22 cellular contexts compared by ENCODE assay signal in the genomic region with DNA sequence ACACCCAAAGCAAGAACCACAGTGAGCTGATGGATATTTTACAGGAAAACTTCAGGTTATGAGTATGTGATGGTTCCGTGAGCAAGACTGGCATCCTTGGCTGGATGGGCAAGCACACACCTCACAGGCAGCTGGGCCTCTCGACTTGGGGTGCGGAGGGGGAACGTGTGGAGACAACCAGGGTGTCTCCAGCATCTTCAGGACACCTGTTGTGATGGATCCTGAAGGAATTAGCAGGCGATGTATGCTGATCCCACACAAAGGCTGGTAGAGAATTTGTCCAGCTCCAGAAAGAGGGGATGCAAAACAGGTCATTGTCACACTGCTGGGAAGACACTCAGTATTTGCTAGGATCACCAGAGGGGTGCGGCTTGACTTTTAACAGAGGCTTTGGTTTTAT. TPM values are rescaled to one million over a fixed set of nuclear protein-coding genes. Genes with fewer than 3 reads are reported as not detected.
DNase-seq lines count a peak whose midpoint lies in the region; ATAC-seq and TF ChIP-seq lines count a peak whose summit lies in the region.
"Had no signal": no experiment of that assay in that cellular context is flagged by ENCODE, and none has a peak within 500 bp of the region (broad histone marks: within the 10 kb centered on the region; RNA-seq: fewer than 3 reads in every experiment).

No MANE protein-coding gene starts in this region.

- peaks cover 15% of the 10 kb centered on the region for H3K4me1 Mint-ChIP-seq in T-helper 1 cell treated with Interleukin-12 subunit alpha and Interleukin-12 subunit beta and Interleukin-4 antibody, amounts not matched to agents 30 μg/mL and 1 μg/mL, for 36 hours (ENCODE audit: low read depth)
- peaks cover 17% of the 10 kb centered on the region for H3K4me1 Mint-ChIP-seq in T-helper 17 cell
- H3K4me1 Mint-ChIP-seq: B cell had no signal

- H3K36me3 ChIP-seq in sigmoid colon = peaks cover 25 to 67% (median 46%) of the 10 kb centered on the region in 4 donors

- H3K9me3 ChIP-seq in T-helper 17 cell (ENCODE audit: control insufficient read depth, low read length, poor library complexity, severe bottlenecking) (no peaks in the 10 kb centered on the region), sigmoid colon (no peaks in the 10 kb centered on the region)
- H3K9me3 ChIP-seq: esophagus squamous epithelium, vagina had no signal

- TF ChIP-seq CTCF in sigmoid colon (IDR thresholded peaks at IDR 0.05) = no peak

- H3K4me1 ChIP-seq in sigmoid colon = peaks cover 0 to 8% (median 0%) of the 10 kb centered on the region in 4 donors

- intact Hi-C loops in sigmoid colon (cut with DNase I) = no loop called here

- H3K27me3 Mint-ChIP-seq in T-helper 1 cell treated with Interleukin-12 subunit alpha and Interleukin-12 subunit beta and Interleukin-4 antibody, amounts not matched to agents 30 μg/mL and 1 μg/mL, for 36 hours (ENCODE audit: low read depth) = no peaks in the 10 kb centered on the region
- H3K27me3 Mint-ChIP-seq in T-helper 17 cell = no peaks in the 10 kb centered on the region
- H3K27me3 Mint-ChIP-seq: activated CD4-positive, alpha-beta T cell treated with anti-CD3 and anti-CD28 coated beads for 36 hours; B cell had no signal

- ATAC-seq in T-helper 17 cell = no peak
- no peak for ATAC-seq in GM19023 (IDR thresholded peaks at IDR 0.05; ENCODE audit: unreplicated experiment)
- ATAC-seq in GM18511 (IDR thresholded peaks at IDR 0.05; ENCODE audit: unreplicated experiment) = no peak
- ATAC-seq: activated CD4-positive, alpha-beta T cell treated with anti-CD3 and anti-CD28 coated beads for 36 hours; HCT116; left cardiac atrium had no signal

- H3K4me3 ChIP-seq in sigmoid colon = no peak overlapping the region
- H3K4me3 ChIP-seq: esophagus squamous epithelium, SK-N-MC, vagina had no signal

- H3K4me3 Mint-ChIP-seq in T-helper 1 cell treated with Interleukin-12 subunit alpha and Interleukin-12 subunit beta and Interleukin-4 antibody, amounts not matched to agents 30 μg/mL and 1 μg/mL, for 36 hours = no peak overlapping the region
- H3K4me3 Mint-ChIP-seq in T-helper 17 cell = peak overlapping the region; percentile 19
- H3K4me3 Mint-ChIP-seq: activated CD4-positive, alpha-beta T cell treated with anti-CD3 and anti-CD28 coated beads for 36 hours; B cell had no signal

- no peaks in the 10 kb centered on the region for H3K27me3 ChIP-seq in sigmoid colon
- H3K27me3 ChIP-seq: esophagus squamous epithelium, vagina had no signal

- no peak overlapping the region for H3K27ac ChIP-seq in sigmoid colon
- H3K27ac ChIP-seq: esophagus squamous epithelium, SK-N-MC, vagina had no signal

- no peak for TF ChIP-seq POLR2A in sigmoid colon (IDR thresholded peaks at IDR 0.05)

- DNase-seq in T-helper 1 cell = no peak
- no peak for DNase-seq in T-helper 17 cell
- peak; percentile 11 for DNase-seq in islet precursor cell
- DNase-seq in sigmoid colon = peak; percentile 17
- DNase-seq in hypothalamus (lab: John Stamatoyannopoulos, UW) = no peak
- DNase-seq: 8988T; activated CD4-positive, alpha-beta T cell treated with anti-CD3 and anti-CD28 coated beads for 36 hours; activated CD8-positive, alpha-beta memory T cell treated with anti-CD3 and anti-CD28 coated beads, Interleukin-2, amount 50 U/mL, for 4 hours; central memory CD4-positive, alpha-beta T cell; esophagus squamous epithelium; midbrain; NCI-H524 treated with DMSO at 0.1 percent for 48 hours; retina; stimulated activated CD4-positive, alpha-beta T cell treated with anti-CD3 and anti-CD28 coated beads, Interleukin-4, amount 100 ng/mL, for 4 hours had no signal

- no peaks in the 10 kb centered on the region for H3K9me3 Mint-ChIP-seq in T-helper 1 cell treated with Interleukin-12 subunit alpha and Interleukin-12 subunit beta and Interleukin-4 antibody, amounts not matched to agents 30 μg/mL and 1 μg/mL, for 36 hours

- H3K36me3 Mint-ChIP-seq in T-helper 1 cell treated with Interleukin-12 subunit alpha and Interleukin-12 subunit beta and Interleukin-4 antibody, amounts not matched to agents 30 μg/mL and 1 μg/mL, for 36 hours (ENCODE audit: low read depth) = peaks cover 44% of the 10 kb centered on the region
- peaks cover 8% of the 10 kb centered on the region for H3K36me3 Mint-ChIP-seq in T-helper 17 cell (ENCODE audit: low read depth)

- H3K27ac Mint-ChIP-seq in T-helper 1 cell treated with Interleukin-12 subunit alpha and Interleukin-12 subunit beta and Interleukin-4 antibody, amounts not matched to agents 30 μg/mL and 1 μg/mL, for 36 hours = peak overlapping the region; percentile 17
- H3K27ac Mint-ChIP-seq in T-helper 17 cell = peak overlapping the region; percentile 76

- TF ChIP-seq EP300 in sigmoid colon (IDR thresholded peaks at IDR 0.05) = no peak

- whole genome bisulfite sequencing in sigmoid colon, 2 donors = 95% methylated on average over 6 of the region's 6 CpGs

RNA-seq across cellular contexts. Expression of gene SECISBP2, which starts 42.7 kb away (rescaled TPM):
- 100 to 1,000 TPM; 106 to 115 TPM for total RNA-seq in T-helper 17 cell
- 10 to 100 TPM; 35.0 to 41.8 (median 39.0) TPM for total RNA-seq in sigmoid colon
- 10 to 100 TPM; 21.0 to 34.3 (median 33.5) TPM for polyA plus RNA-seq in sigmoid colon

RNA-seq across cellular contexts. Expression of gene CKS2, which starts 50.0 kb away (rescaled TPM):
- total RNA-seq in T-helper 17 cell (10 to 100 TPM; 11.9 to 18.1 TPM), sigmoid colon (10 to 100 TPM in 2 of 4 donors, 1 to 10 TPM in 2; 4.7 to 18.9 (median 13.5) TPM)
- polyA plus RNA-seq in sigmoid colon = 100 to 1,000 TPM in 2 of 3 donors, 10 to 100 TPM in 1; 48.6 to 151 (median 129) TPM

Comparison
In these comparisons a context has a peak if more than half of its experiments do, and no peak if none do; other contexts are left out.
1. DNase-seq: peak in islet precursor cell (single experiment) and sigmoid colon (single experiment); none in T-helper 1 cell (0 of 5), T-helper 17 cell (0 of 3) and hypothalamus (0 of 51).